In the genomic region with DNA sequence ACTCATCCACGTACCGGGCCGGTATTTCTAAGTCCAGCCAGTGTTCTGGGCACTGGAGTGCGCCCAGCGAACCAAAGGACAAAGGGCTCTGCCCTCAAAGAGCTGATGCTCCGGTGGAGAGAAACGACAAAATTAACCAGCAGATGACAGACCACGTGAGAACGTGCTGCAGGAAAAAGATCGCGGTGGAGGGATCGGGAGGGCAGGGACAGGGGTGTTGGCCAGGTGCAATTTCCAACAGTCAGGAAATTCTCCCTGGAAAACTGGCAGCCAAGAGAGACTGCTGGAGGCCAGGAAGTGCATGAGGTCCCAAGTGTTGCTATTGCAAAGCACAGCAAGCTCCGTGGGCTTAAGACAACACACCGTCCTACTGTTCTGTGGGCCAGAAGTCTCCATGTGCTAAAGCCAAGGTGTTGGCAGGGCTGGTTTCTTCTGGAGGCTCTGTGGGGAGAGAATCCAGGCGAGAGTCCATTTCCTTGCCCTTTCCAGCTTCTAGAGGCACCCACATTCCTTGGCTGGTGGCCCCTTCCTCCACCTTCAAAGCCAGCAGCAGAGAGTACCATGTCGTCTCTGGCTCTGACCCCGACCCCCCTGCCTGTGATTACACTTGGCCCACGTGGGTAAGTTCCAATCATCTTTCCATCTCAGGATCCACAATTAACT, we compare ENCODE assay signal across 20 cellular contexts. TPM values are rescaled to one million over a fixed set of nuclear protein-coding genes. Genes with fewer than 3 reads are reported as not detected.
"Had no signal": no experiment of that assay in that cellular context is flagged by ENCODE, and none has a peak within 500 bp of the region (broad histone marks: within the 10 kb centered on the region; RNA-seq: fewer than 3 reads in every experiment).

No MANE protein-coding gene starts in this region.

- DNase-seq: activated CD4-positive, alpha-beta memory T cell treated with anti-CD3 and anti-CD28 coated beads, Interleukin-2, amount 10 ng/mL, durations not matched to agents 7 days and 5 days; activated CD4-positive, alpha-beta T cell treated with anti-CD3 and anti-CD28 coated beads for 36 hours; activated CD8-positive, alpha-beta memory T cell treated with anti-CD3 and anti-CD28 coated beads, Interleukin-2, amount 50 U/mL, for 4 hours; activated gamma-delta T cell treated with Interleukin-2 at 50 U/mL for 16 hours; activated naive CD8-positive, alpha-beta T cell treated with anti-CD3 and anti-CD28 coated beads for 36 hours; activated T-cell treated with anti-CD3 and anti-CD28 coated beads, Interleukin-2, amount 50 U/mL, for 72 hours; brain microvascular endothelial cell; cerebellar nuclear complex; left lung; mesendoderm; nephron progenitor cell; pancreas; stimulated activated CD4-positive, alpha-beta T cell treated with anti-CD3 and anti-CD28 coated beads, Interleukin-15, amount 100 ng/mL, for 24 hours; stimulated activated CD4-positive, alpha-beta T cell treated with anti-CD3 and anti-CD28 coated beads, Interleukin-4, amount 100 ng/mL, for 24 hours; stomach; uterus had no signal

- H3K27me3 ChIP-seq: brain microvascular endothelial cell, pancreas, uterus had no signal

- H3K36me3 ChIP-seq: pancreas, uterus had no signal

- H3K9me3 ChIP-seq: left lung, pancreas, thoracic aorta, uterus had no signal

- H3K36me3 Mint-ChIP-seq: activated naive CD8-positive, alpha-beta T cell treated with anti-CD3 and anti-CD28 coated beads for 36 hours had no signal

- H3K4me3 ChIP-seq: heart left ventricle, left lung, pancreas, stomach, thoracic aorta, uterus had no signal

- ATAC-seq: activated CD4-positive, alpha-beta T cell treated with anti-CD3 and anti-CD28 coated beads for 36 hours; activated T-cell treated with anti-CD3 and anti-CD28 coated beads, Interleukin-2, amount 50 U/mL, for 72 hours; heart left ventricle; left lung; pancreas had no signal

- H3K4me1 ChIP-seq: pancreas, uterus had no signal

- H3K9me3 Mint-ChIP-seq: activated CD4-positive, alpha-beta memory T cell treated with anti-CD3 and anti-CD28 coated beads, Interleukin-2, amount 10 ng/mL, durations not matched to agents 7 days and 5 days; activated T-cell treated with anti-CD3 and anti-CD28 coated beads, Interleukin-2, amount 50 U/mL, for 72 hours; nephron progenitor cell had no signal

- H3K4me3 Mint-ChIP-seq: activated CD4-positive, alpha-beta memory T cell treated with anti-CD3 and anti-CD28 coated beads, Interleukin-2, amount 10 ng/mL, durations not matched to agents 7 days and 5 days; activated CD4-positive, alpha-beta T cell treated with anti-CD3 and anti-CD28 coated beads for 36 hours; activated naive CD8-positive, alpha-beta T cell treated with anti-CD3 and anti-CD28 coated beads for 36 hours; activated T-cell treated with anti-CD3 and anti-CD28 coated beads, Interleukin-2, amount 50 U/mL, for 72 hours; nephron progenitor cell had no signal

- H3K27ac ChIP-seq: brain microvascular endothelial cell, heart left ventricle, left lung, pancreas, stomach, thoracic aorta, uterus, VCaP had no signal

- H3K27ac Mint-ChIP-seq: activated CD4-positive, alpha-beta memory T cell treated with anti-CD3 and anti-CD28 coated beads, Interleukin-2, amount 10 ng/mL, durations not matched to agents 7 days and 5 days; activated CD4-positive, alpha-beta T cell treated with anti-CD3 and anti-CD28 coated beads for 36 hours; activated naive CD8-positive, alpha-beta T cell treated with anti-CD3 and anti-CD28 coated beads for 36 hours; activated T-cell treated with anti-CD3 and anti-CD28 coated beads, Interleukin-2, amount 50 U/mL, for 72 hours; nephron progenitor cell had no signal

RNA-seq across cellular contexts. Expression of gene AMZ1, which starts 21.3 kb away (rescaled TPM):
- total RNA-seq: endothelial cell of umbilical vein had no signal
- polyA plus RNA-seq: endothelial cell of umbilical vein, stomach had no signal
